19 cellular contexts compared by ENCODE assay signal in genomic region chr9:136200424-136200823, GRCh38. TPM values are rescaled to one million over a fixed set of nuclear protein-coding genes. Genes with fewer than 3 reads are reported as not detected.
"Had no signal": no experiment of that assay in that cellular context is flagged by ENCODE, and none has a peak within 500 bp of the region (broad histone marks: within the 10 kb centered on the region; RNA-seq: fewer than 3 reads in every experiment).

No MANE protein-coding gene starts in this region.

- ATAC-seq: Panc1, PC-3, SK-N-SH treated with all-trans-retinoic acid at 6 μM for 48 hours had no signal

- DNase-seq: KBM-7, MV-4-11, NCI-H1048, NCI-H1105, NCI-H1436 treated with DMSO at 0.1 percent for 48 hours, NCI-H1694, NCI-H187 treated with DMSO at 0.1 percent for 48 hours, NCI-H2029 treated with DMSO at 0.1 percent for 48 hours, NCI-H2227 treated with DMSO at 0.1 percent for 48 hours, NCI-H526 treated with DMSO at 0.1 percent for 48 hours, NCI-H748 treated with DMSO at 0.1 percent for 48 hours, PC-3, SHP77 treated with DMSO at 0.1 percent for 48 hours, SJCRH30 had no signal

- H3K4me3 ChIP-seq: SJCRH30 had no signal

- H3K9me3 ChIP-seq: SJCRH30 had no signal

- H3K27ac ChIP-seq: RWPE1, SJCRH30 had no signal

- H3K36me3 ChIP-seq: SJCRH30 had no signal

RNA-seq across cellular contexts. Expression of gene LHX3, which starts 4.5 kb away (rescaled TPM):
- total RNA-seq: HT-29, LHCN-M2, PC-3, SJCRH30 had no signal
